1 cellular context compared by ENCODE assay signal in the genomic region with DNA sequence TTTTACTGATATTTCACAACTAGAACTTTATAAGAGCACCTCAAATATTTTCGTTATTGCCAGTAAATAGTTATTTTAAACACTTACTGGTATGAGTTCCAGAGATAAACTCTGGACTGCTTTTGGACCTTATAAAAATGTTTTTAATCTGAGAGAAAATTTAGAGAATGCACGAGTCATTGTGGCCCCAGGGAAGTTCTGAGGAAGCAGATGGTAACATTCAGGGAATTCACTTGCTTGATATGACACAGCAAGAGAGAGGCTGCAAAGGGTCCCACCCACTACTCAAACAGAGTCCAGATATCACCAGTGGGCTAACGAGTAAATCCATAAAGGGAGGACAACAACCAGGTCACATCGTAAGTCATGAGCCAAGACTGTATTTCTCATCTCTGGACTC.
TF ChIP-seq lines count a peak whose summit lies in the region.

No MANE protein-coding gene starts in this region.

TF ChIP-seq in WTC11, 78 proteins besides CTCF, POLR2A, EP300 and RAD21 (continued from another document):
- TF ChIP-seq, protein P1, sequence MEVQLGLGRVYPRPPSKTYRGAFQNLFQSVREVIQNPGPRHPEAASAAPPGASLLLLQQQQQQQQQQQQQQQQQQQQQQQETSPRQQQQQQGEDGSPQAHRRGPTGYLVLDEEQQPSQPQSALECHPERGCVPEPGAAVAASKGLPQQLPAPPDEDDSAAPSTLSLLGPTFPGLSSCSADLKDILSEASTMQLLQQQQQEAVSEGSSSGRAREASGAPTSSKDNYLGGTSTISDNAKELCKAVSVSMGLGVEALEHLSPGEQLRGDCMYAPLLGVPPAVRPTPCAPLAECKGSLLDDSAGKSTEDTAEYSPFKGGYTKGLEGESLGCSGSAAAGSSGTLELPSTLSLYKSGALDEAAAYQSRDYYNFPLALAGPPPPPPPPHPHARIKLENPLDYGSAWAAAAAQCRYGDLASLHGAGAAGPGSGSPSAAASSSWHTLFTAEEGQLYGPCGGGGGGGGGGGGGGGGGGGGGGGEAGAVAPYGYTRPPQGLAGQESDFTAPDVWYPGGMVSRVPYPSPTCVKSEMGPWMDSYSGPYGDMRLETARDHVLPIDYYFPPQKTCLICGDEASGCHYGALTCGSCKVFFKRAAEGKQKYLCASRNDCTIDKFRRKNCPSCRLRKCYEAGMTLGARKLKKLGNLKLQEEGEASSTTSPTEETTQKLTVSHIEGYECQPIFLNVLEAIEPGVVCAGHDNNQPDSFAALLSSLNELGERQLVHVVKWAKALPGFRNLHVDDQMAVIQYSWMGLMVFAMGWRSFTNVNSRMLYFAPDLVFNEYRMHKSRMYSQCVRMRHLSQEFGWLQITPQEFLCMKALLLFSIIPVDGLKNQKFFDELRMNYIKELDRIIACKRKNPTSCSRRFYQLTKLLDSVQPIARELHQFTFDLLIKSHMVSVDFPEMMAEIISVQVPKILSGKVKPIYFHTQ (CRISPR knock-in tag; IDR thresholded peaks at IDR 0.05) = no peak
- TF ChIP-seq, protein P2, sequence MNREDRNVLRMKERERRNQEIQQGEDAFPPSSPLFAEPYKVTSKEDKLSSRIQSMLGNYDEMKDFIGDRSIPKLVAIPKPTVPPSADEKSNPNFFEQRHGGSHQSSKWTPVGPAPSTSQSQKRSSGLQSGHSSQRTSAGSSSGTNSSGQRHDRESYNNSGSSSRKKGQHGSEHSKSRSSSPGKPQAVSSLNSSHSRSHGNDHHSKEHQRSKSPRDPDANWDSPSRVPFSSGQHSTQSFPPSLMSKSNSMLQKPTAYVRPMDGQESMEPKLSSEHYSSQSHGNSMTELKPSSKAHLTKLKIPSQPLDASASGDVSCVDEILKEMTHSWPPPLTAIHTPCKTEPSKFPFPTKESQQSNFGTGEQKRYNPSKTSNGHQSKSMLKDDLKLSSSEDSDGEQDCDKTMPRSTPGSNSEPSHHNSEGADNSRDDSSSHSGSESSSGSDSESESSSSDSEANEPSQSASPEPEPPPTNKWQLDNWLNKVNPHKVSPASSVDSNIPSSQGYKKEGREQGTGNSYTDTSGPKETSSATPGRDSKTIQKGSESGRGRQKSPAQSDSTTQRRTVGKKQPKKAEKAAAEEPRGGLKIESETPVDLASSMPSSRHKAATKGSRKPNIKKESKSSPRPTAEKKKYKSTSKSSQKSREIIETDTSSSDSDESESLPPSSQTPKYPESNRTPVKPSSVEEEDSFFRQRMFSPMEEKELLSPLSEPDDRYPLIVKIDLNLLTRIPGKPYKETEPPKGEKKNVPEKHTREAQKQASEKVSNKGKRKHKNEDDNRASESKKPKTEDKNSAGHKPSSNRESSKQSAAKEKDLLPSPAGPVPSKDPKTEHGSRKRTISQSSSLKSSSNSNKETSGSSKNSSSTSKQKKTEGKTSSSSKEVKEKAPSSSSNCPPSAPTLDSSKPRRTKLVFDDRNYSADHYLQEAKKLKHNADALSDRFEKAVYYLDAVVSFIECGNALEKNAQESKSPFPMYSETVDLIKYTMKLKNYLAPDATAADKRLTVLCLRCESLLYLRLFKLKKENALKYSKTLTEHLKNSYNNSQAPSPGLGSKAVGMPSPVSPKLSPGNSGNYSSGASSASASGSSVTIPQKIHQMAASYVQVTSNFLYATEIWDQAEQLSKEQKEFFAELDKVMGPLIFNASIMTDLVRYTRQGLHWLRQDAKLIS (CRISPR knock-in tag; IDR thresholded peaks at IDR 0.05; ENCODE audit: borderline replicate concordance) = no peak
- TF ChIP-seq CBFB (CRISPR knock-in tag; IDR thresholded peaks at IDR 0.05; ENCODE audit: low read depth) = no peak
